In genomic region chr12:109844983-109845841, GRCh38 we compare ENCODE assay signal across 8 cellular contexts. TPM values are rescaled to one million over a fixed set of nuclear protein-coding genes. Genes with fewer than 3 reads are reported as not detected.
DNase-seq lines count a peak whose midpoint lies in the region; ATAC-seq and TF ChIP-seq lines count a peak whose summit lies in the region.

No MANE protein-coding gene starts in this region.

- DNase-seq in NCI-H1105 treated with DMSO at 0.1 percent for 48 hours (lab: John Stamatoyannopoulos, UW) (peak; percentile 46), T follicular helper cell (ENCODE audit: low read depth) (peak; percentile 78), adrenal gland (peak; percentile 84 to 91 (median 88)), right cardiac atrium (peak; percentile 89 to 96 (median 96)), retina (peak; percentile 94)

- H3K4me1 ChIP-seq in adrenal gland (replicated peaks in 1 of 2) (peaks cover 0 to 8% of the 10 kb centered on the region in 2 donors), right cardiac atrium (ENCODE audit: control insufficient read depth, insufficient read depth, low read length) (no peaks in the 10 kb centered on the region)

- ATAC-seq in HG02588 (IDR thresholded peaks at IDR 0.05; ENCODE audit: unreplicated experiment) (peak; percentile 74), right cardiac atrium (peak; percentile 93 to 96), HG02840 (IDR thresholded peaks at IDR 0.05; ENCODE audit: low FRiP score, unreplicated experiment) (no peak)

- H3K4me3 ChIP-seq in GM08714 (ENCODE audit: low read length) (peak overlapping the region; percentile 20; the same call in 1 of the 2 replicates), adrenal gland (peak overlapping the region in 1 of 4 donors; percentile 20), right cardiac atrium (ENCODE audit: low read length) (no peak overlapping the region)

- H3K27ac ChIP-seq in adrenal gland: no peak overlapping the region
- H3K27ac ChIP-seq in right cardiac atrium (ENCODE audit: low read length): no peak overlapping the region

- no peaks in the 10 kb centered on the region for H3K27me3 ChIP-seq in adrenal gland
- no peaks in the 10 kb centered on the region for H3K27me3 ChIP-seq in right cardiac atrium (ENCODE audit: control insufficient read depth, insufficient read depth)

- intact Hi-C loops in adrenal gland (cut with DNase I) (loop anchor here (2.0 to 5.0 kb wide), 2 partner anchors 36 to 38 kb away; no protein-coding TSS in a partner anchor), right cardiac atrium (cut with DNase I) (loop anchor here in 2 of 4 donors (1.0 to 2.0 kb wide), 2 partner anchors 40 kb away; no protein-coding TSS in a partner anchor)

- H3K9me3 ChIP-seq in adrenal gland (replicated peaks in 1 of 3) (no peaks in the 10 kb centered on the region), right cardiac atrium (ENCODE audit: control insufficient read depth, low read length) (no peaks in the 10 kb centered on the region)

- TF ChIP-seq CTCF in adrenal gland (IDR thresholded peaks at IDR 0.05): peak; percentile 94 to 99 (median 97)

- 8 to 18% (median 13%) methylated on average over 13 to 31 of the region's 31 CpGs for WGBS in adrenal gland, 4 donors
- WGBS in right cardiac atrium: 14% methylated on average over 31 of the region's 31 CpGs

- no peaks in the 10 kb centered on the region for H3K36me3 ChIP-seq in adrenal gland (replicated peaks in 1 of 2)

- no peak for TF ChIP-seq POLR2A in adrenal gland (IDR thresholded peaks at IDR 0.05)

RNA-seq across cellular contexts. Expression of gene TRPV4, which starts 12.0 kb away (rescaled TPM):
- 1 to 10 TPM in 7 of 8 donors, under 1 TPM in 1; 0.30 to 5.9 (median 2.5) TPM for total RNA-seq in adrenal gland
- under 1 TPM; 0.46 to 0.64 (median 0.48) TPM for polyA plus RNA-seq in adrenal gland
- 1 to 10 TPM; 1.1 to 1.4 (median 1.2) TPM for total RNA-seq in right cardiac atrium
- 0.57 TPM for polyA plus RNA-seq in right cardiac atrium

RNA-seq across cellular contexts. Expression of gene GLTP, which starts 35.1 kb away (rescaled TPM):
- total RNA-seq in adrenal gland (10 to 100 TPM; 29.7 to 58.8 (median 38.4) TPM), right cardiac atrium (10 to 100 TPM; 20.5 to 26.8 (median 22.3) TPM)
- polyA plus RNA-seq in adrenal gland (10 to 100 TPM; 24.5 to 38.6 (median 27.4) TPM), right cardiac atrium (20.7 TPM)

RNA-seq across cellular contexts. Expression of gene TCHP, which starts 54.9 kb away (rescaled TPM):
- total RNA-seq in adrenal gland (10 to 100 TPM in 4 of 8 donors, 1 to 10 TPM in 4; 8.8 to 18.7 (median 12.4) TPM), right cardiac atrium (10 to 100 TPM in 3 of 4 donors, 1 to 10 TPM in 1; 7.1 to 13.5 (median 10.3) TPM)
- polyA plus RNA-seq in adrenal gland (10 to 100 TPM in 2 of 3 donors, 1 to 10 TPM in 1; 8.3 to 21.1 (median 11.3) TPM), right cardiac atrium (10.1 TPM)

Comparison
In these comparisons a context has a peak if more than half of its experiments do, and no peak if none do; other contexts are left out.
1. DNase-seq: peak in every context shown above with its lines; median percentile 96 in right cardiac atrium; 94 in retina; 88 in adrenal gland; 78 in T follicular helper cell; 46 in NCI-H1105 treated with DMSO at 0.1 percent for 48 hours.